26 cellular contexts compared by ENCODE assay signal in genomic region chr5:119876522-119876921, GRCh38.
"Had no signal": no experiment of that assay in that cellular context is flagged by ENCODE, and none has a peak within 500 bp of the region (broad histone marks: within the 10 kb centered on the region; RNA-seq: fewer than 3 reads in every experiment).

No MANE protein-coding gene starts in this region.

- FAIRE-seq: RCC 7860 had no signal

- H3K4me3 ChIP-seq: breast epithelium, SJSA1 had no signal

- H3K27ac Mint-ChIP-seq: activated CD4-positive, alpha-beta T cell treated with anti-CD3 and anti-CD28 coated beads, Interleukin-2, amount 10 ng/mL, durations not matched to agents 24 days and 14 days; activated CD8-positive, alpha-beta memory T cell treated with anti-CD3 and anti-CD28 coated beads, Interleukin-2, amount 10 ng/mL, durations not matched to agents 7 days and 5 days; activated naive CD4-positive, alpha-beta T cell treated with anti-CD3 and anti-CD28 coated beads, Interleukin-2, amount 50 U/mL, for 24 hours; activated T-cell treated with anti-CD3 and anti-CD28 coated beads, Interleukin-2, amount 50 U/mL, for 24 hours; activated T-helper 1 cell treated with anti-CD3 and anti-CD28 coated beads, Interleukin-12 subunit alpha, Interleukin-12 subunit beta, Interleukin-2, Interleukin-4 antibody, amounts not matched to agents 30 ng/mL and 10 ng/mL and 1 ng/mL, durations not matched to agents 14 hours and 24 hours and 36 hours; T-helper 1 cell treated with Interleukin-12 subunit alpha and Interleukin-12 subunit beta and Interleukin-4 antibody, amounts not matched to agents 30 μg/mL and 1 μg/mL, for 36 hours; WTC11 had no signal

- H3K27me3 Mint-ChIP-seq: activated CD4-positive, alpha-beta T cell treated with anti-CD3 and anti-CD28 coated beads, Interleukin-2, amount 10 ng/mL, durations not matched to agents 24 days and 14 days; activated CD8-positive, alpha-beta memory T cell treated with anti-CD3 and anti-CD28 coated beads, Interleukin-2, amount 10 ng/mL, durations not matched to agents 7 days and 5 days; activated naive CD4-positive, alpha-beta T cell treated with anti-CD3 and anti-CD28 coated beads, Interleukin-2, amount 50 U/mL, for 24 hours; activated T-cell treated with anti-CD3 and anti-CD28 coated beads, Interleukin-2, amount 50 U/mL, for 24 hours had no signal

- H3K9me3 ChIP-seq: breast epithelium, SJSA1 had no signal

- H3K9me3 Mint-ChIP-seq: activated CD4-positive, alpha-beta T cell treated with anti-CD3 and anti-CD28 coated beads, Interleukin-2, amount 10 ng/mL, durations not matched to agents 24 days and 14 days; activated naive CD4-positive, alpha-beta T cell treated with anti-CD3 and anti-CD28 coated beads, Interleukin-2, amount 50 U/mL, for 24 hours; activated T-cell treated with anti-CD3 and anti-CD28 coated beads, Interleukin-2, amount 50 U/mL, for 24 hours; activated T-helper 1 cell treated with anti-CD3 and anti-CD28 coated beads, Interleukin-12 subunit alpha, Interleukin-12 subunit beta, Interleukin-2, Interleukin-4 antibody, amounts not matched to agents 30 ng/mL and 10 ng/mL and 1 ng/mL, durations not matched to agents 14 hours and 24 hours and 36 hours; T-helper 1 cell treated with Interleukin-12 subunit alpha and Interleukin-12 subunit beta and Interleukin-4 antibody, amounts not matched to agents 30 μg/mL and 1 μg/mL, for 36 hours; WTC11 had no signal

- H3K27me3 ChIP-seq: breast epithelium, SJSA1 had no signal

- DNase-seq: activated CD4-positive, alpha-beta T cell treated with anti-CD3 and anti-CD28 coated beads, Interleukin-2, amount 10 ng/mL, durations not matched to agents 24 days and 14 days; activated CD4-positive, alpha-beta T cell treated with anti-CD3 and anti-CD28 coated beads, Interleukin-2, amount 50 U/mL, for 48 hours; activated CD4-positive, CD25-positive, alpha-beta regulatory T cell treated with anti-CD3 and anti-CD28 coated beads, Interleukin-2, amount 50 U/mL, for 72 hours; activated CD8-positive, alpha-beta memory T cell treated with anti-CD3 and anti-CD28 coated beads, Interleukin-2, amount 10 ng/mL, durations not matched to agents 7 days and 5 days; activated effector memory CD4-positive, alpha-beta T cell treated with Interleukin-2 at 50 U/mL for 16 hours; activated naive CD4-positive, alpha-beta T cell; activated T-cell treated with anti-CD3 and anti-CD28 coated beads, Interleukin-2, amount 50 U/mL, for 24 hours; aorta; caudate nucleus; NCI-H1092; NCI-H1417 treated with DMSO at 0.1 percent for 48 hours; NCI-H1694; NCI-H2029; NCI-H2107; NCI-H345; NCI-H510A; NCI-H526 treated with DMSO at 0.1 percent for 48 hours; NK-92 treated with Interleukin-12 subunit alpha and Interleukin-12 subunit beta, amount 100 ng/mL, for 24 hours; SHP77 had no signal

- H3K36me3 Mint-ChIP-seq: activated CD8-positive, alpha-beta memory T cell treated with anti-CD3 and anti-CD28 coated beads, Interleukin-2, amount 10 ng/mL, durations not matched to agents 7 days and 5 days; activated naive CD4-positive, alpha-beta T cell treated with anti-CD3 and anti-CD28 coated beads, Interleukin-2, amount 50 U/mL, for 24 hours; WTC11 had no signal

- H3K4me1 ChIP-seq: breast epithelium, SJSA1 had no signal

- H3K36me3 ChIP-seq: breast epithelium, SJSA1 had no signal

- H3K4me1 Mint-ChIP-seq: activated CD4-positive, alpha-beta T cell treated with anti-CD3 and anti-CD28 coated beads, Interleukin-2, amount 10 ng/mL, durations not matched to agents 24 days and 14 days; activated CD8-positive, alpha-beta memory T cell treated with anti-CD3 and anti-CD28 coated beads, Interleukin-2, amount 10 ng/mL, durations not matched to agents 7 days and 5 days; activated naive CD4-positive, alpha-beta T cell treated with anti-CD3 and anti-CD28 coated beads, Interleukin-2, amount 50 U/mL, for 24 hours had no signal

- ATAC-seq: activated CD8-positive, alpha-beta memory T cell treated with anti-CD3 and anti-CD28 coated beads, Interleukin-2, amount 10 ng/mL, durations not matched to agents 7 days and 5 days; WTC11 had no signal

- H3K4me3 Mint-ChIP-seq: activated CD4-positive, alpha-beta T cell treated with anti-CD3 and anti-CD28 coated beads, Interleukin-2, amount 10 ng/mL, durations not matched to agents 24 days and 14 days; activated CD8-positive, alpha-beta memory T cell treated with anti-CD3 and anti-CD28 coated beads, Interleukin-2, amount 10 ng/mL, durations not matched to agents 7 days and 5 days; activated naive CD4-positive, alpha-beta T cell treated with anti-CD3 and anti-CD28 coated beads, Interleukin-2, amount 50 U/mL, for 24 hours; activated T-cell treated with anti-CD3 and anti-CD28 coated beads, Interleukin-2, amount 50 U/mL, for 24 hours; activated T-helper 1 cell treated with anti-CD3 and anti-CD28 coated beads, Interleukin-12 subunit alpha, Interleukin-12 subunit beta, Interleukin-2, Interleukin-4 antibody, amounts not matched to agents 30 ng/mL and 10 ng/mL and 1 ng/mL, durations not matched to agents 14 hours and 24 hours and 36 hours; T-helper 1 cell treated with Interleukin-12 subunit alpha and Interleukin-12 subunit beta and Interleukin-4 antibody, amounts not matched to agents 30 μg/mL and 1 μg/mL, for 36 hours; WTC11 had no signal

- H3K27ac ChIP-seq: breast epithelium, SJSA1 had no signal
